Comparison of ENCODE assay signal across 8 cellular contexts in the genomic region with DNA sequence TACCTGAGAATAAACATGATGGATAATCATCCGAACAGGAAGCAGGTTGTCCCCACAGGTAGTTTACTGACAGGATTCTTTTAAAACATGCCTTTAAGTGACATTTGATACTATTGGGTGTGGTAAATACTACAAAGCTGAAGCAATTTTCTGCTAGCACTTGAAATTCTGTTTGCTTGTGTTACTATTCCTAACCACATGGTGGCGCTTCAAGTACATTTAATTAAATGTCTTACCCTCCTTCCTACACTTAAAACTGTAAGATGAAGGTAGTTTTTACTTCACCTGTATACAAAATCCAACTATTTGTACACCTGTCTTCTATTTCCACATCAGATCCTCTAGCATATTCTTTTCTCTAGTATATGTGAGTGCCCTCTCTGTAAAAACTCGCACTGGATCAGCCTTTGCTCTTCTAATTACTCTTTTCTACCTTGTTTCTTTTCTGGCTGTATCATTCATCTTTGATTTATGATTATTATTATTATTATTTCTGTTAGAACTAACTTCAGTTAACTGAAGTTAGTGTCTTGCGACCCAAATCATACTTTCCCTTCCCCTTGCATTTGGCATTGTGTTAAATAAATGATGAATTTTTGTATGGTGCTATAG. TPM values are rescaled to one million over a fixed set of nuclear protein-coding genes. Genes with fewer than 3 reads are reported as not detected.
DNase-seq lines count a peak whose midpoint lies in the region; ATAC-seq and TF ChIP-seq lines count a peak whose summit lies in the region.

No MANE protein-coding gene starts in this region.

- no peak for TF ChIP-seq EP300 in suprapubic skin (IDR thresholded peaks at IDR 0.05)

- POLR2A ChIA-PET in activated CD8-positive, alpha-beta T cell treated with anti-CD3 and anti-CD28 coated beads, Interleukin-2, amount 10 ng/mL, durations not matched to agents 7 days and 5 days (lab: Charles Lee), result interaction anchor here (0.6 to 1.1 kb wide), 2 partner anchors 18 to 468 kb away, joined by 3 read pairs; a partner anchor contains a TSS

- peaks cover 31% of the 10 kb centered on the region for H3K36me3 Mint-ChIP-seq in activated CD8-positive, alpha-beta T cell treated with anti-CD3 and anti-CD28 coated beads, Interleukin-2, amount 10 ng/mL, durations not matched to agents 7 days and 5 days (ENCODE audit: low read depth)

- CTCF ChIA-PET in activated CD8-positive, alpha-beta T cell treated with anti-CD3 and anti-CD28 coated beads, Interleukin-2, amount 10 ng/mL, durations not matched to agents 7 days and 5 days (lab: Charles Lee), result interaction anchor here (1.0 to 2.2 kb wide), 6 partner anchors 10 to 336 kb away, joined by 3 to 13 read pairs (median 6); a partner anchor contains a TSS

- H3K36me3 ChIP-seq in iPS DF 6.9 (ENCODE audit: control insufficient read depth, insufficient read depth, low read length) (peaks cover 4% of the 10 kb centered on the region; the same call in 1 of the 2 replicates), suprapubic skin (peaks cover 59% of the 10 kb centered on the region)

- DNase-seq in DMS79 (lab: John Stamatoyannopoulos, UW) (peak; percentile 1), NCI-H1105 (lab: John Stamatoyannopoulos, UW) (peak; percentile 9), iPS DF 6.9 (ENCODE audit: low read depth, low spot score) (peak; percentile 11), suprapubic skin (ENCODE audit: low spot score in 2 of 2) (no peak)
- DNase-seq in activated CD8-positive, alpha-beta T cell treated with anti-CD3 and anti-CD28 coated beads, Interleukin-2, amount 10 ng/mL, durations not matched to agents 7 days and 5 days, result peak; percentile 47

- H3K27me3 Mint-ChIP-seq in activated CD8-positive, alpha-beta T cell treated with anti-CD3 and anti-CD28 coated beads, Interleukin-2, amount 10 ng/mL, durations not matched to agents 7 days and 5 days (ENCODE audit: low read depth), result no peaks in the 10 kb centered on the region

- no peaks in the 10 kb centered on the region for H3K9me3 Mint-ChIP-seq in activated CD8-positive, alpha-beta T cell treated with anti-CD3 and anti-CD28 coated beads, Interleukin-2, amount 10 ng/mL, durations not matched to agents 7 days and 5 days (ENCODE audit: insufficient read depth)

- WGBS in iPS DF 6.9 (ENCODE audit: insufficient coverage, insufficient read length), result no CpG with 5 or more reads among the region's 4 CpGs
- WGBS in suprapubic skin, result 56% methylated on average over 4 of the region's 4 CpGs

- H3K4me3 Mint-ChIP-seq in activated CD8-positive, alpha-beta T cell treated with anti-CD3 and anti-CD28 coated beads, Interleukin-2, amount 10 ng/mL, durations not matched to agents 7 days and 5 days, result no peak overlapping the region

- no peak for ATAC-seq in activated CD8-positive, alpha-beta T cell treated with anti-CD3 and anti-CD28 coated beads, Interleukin-2, amount 10 ng/mL, durations not matched to agents 7 days and 5 days
- no peak for ATAC-seq in GM18868 (IDR thresholded peaks at IDR 0.05; ENCODE audit: unreplicated experiment)
- ATAC-seq in HG03045 (IDR thresholded peaks at IDR 0.05; ENCODE audit: unreplicated experiment), result no peak

- H3K9me3 ChIP-seq in iPS DF 6.9 (ENCODE audit: control insufficient read depth, insufficient read depth, low read length) (no peaks in the 10 kb centered on the region), suprapubic skin (no peaks in the 10 kb centered on the region)

- H3K27ac ChIP-seq in 22Rv1 (no peak overlapping the region), iPS DF 6.9 (ENCODE audit: low read length) (no peak overlapping the region), suprapubic skin (no peak overlapping the region)

- H3K27ac Mint-ChIP-seq in activated CD8-positive, alpha-beta T cell treated with anti-CD3 and anti-CD28 coated beads, Interleukin-2, amount 10 ng/mL, durations not matched to agents 7 days and 5 days, result no peak overlapping the region

- no peak for TF ChIP-seq POLR2A in suprapubic skin (IDR thresholded peaks at IDR 0.05)

- H3K27me3 ChIP-seq in iPS DF 6.9 (ENCODE audit: control insufficient read depth, insufficient read depth, low read length) (no peaks in the 10 kb centered on the region), suprapubic skin (no peaks in the 10 kb centered on the region)

- TF ChIP-seq CTCF in 22Rv1 (IDR thresholded peaks at IDR 0.05), result peak; percentile 75
- TF ChIP-seq CTCF in suprapubic skin (IDR thresholded peaks at IDR 0.05), result peak; percentile 49 to 50

- H3K4me3 ChIP-seq in iPS DF 6.9 (ENCODE audit: low read length) (no peak overlapping the region), suprapubic skin (no peak overlapping the region)

- peaks cover 26% of the 10 kb centered on the region for H3K4me1 Mint-ChIP-seq in activated CD8-positive, alpha-beta T cell treated with anti-CD3 and anti-CD28 coated beads, Interleukin-2, amount 10 ng/mL, durations not matched to agents 7 days and 5 days (ENCODE audit: low read depth)

- no peaks in the 10 kb centered on the region for H3K4me1 ChIP-seq in iPS DF 6.9 (ENCODE audit: control insufficient read depth, insufficient read depth, low read length)
- H3K4me1 ChIP-seq in suprapubic skin, result no peaks in the 10 kb centered on the region

RNA-seq across cellular contexts. Expression of a gene that starts 18.4 kb away (rescaled TPM):
- 10 to 100 TPM; 41.1 to 47.3 TPM for total RNA-seq in activated CD8-positive, alpha-beta T cell treated with anti-CD3 and anti-CD28 coated beads, Interleukin-2, amount 10 ng/mL, durations not matched to agents 7 days and 5 days
- total RNA-seq in suprapubic skin, result 10 to 100 TPM; 27.8 to 46.4 (median 45.4) TPM

RNA-seq across cellular contexts. Expression of a gene that starts 30.8 kb away (rescaled TPM):
- total RNA-seq in activated CD8-positive, alpha-beta T cell treated with anti-CD3 and anti-CD28 coated beads, Interleukin-2, amount 10 ng/mL, durations not matched to agents 7 days and 5 days, result under 1 TPM; 0.26 to 0.47 TPM
- 1 to 10 TPM in 1 of 4 donors, under 1 TPM in 3; 0.76 to 1.9 (median 0.98) TPM for total RNA-seq in suprapubic skin

Comparison
In these comparisons a context has a peak if more than half of its experiments do, and no peak if none do; other contexts are left out.
1. DNase-seq: peak in DMS79 (single experiment), NCI-H1105 (single experiment), activated CD8-positive, alpha-beta T cell treated with anti-CD3 and anti-CD28 coated beads, Interleukin-2, amount 10 ng/mL, durations not matched to agents 7 days and 5 days (single experiment) and iPS DF 6.9 (single experiment); none in suprapubic skin (0 of 2).